Comparison of ENCODE assay signal across 8 cellular contexts in genomic region chr12:48787791-48788521, GRCh38. TPM values are rescaled to one million over a fixed set of nuclear protein-coding genes. Genes with fewer than 3 reads are reported as not detected.
A peak's percentile ranks its signal among the peaks of the same experiment; 100 is the strongest.
DNase-seq lines count a peak whose midpoint lies in the region; ATAC-seq and TF ChIP-seq lines count a peak whose summit lies in the region.

No MANE protein-coding gene starts in this region.

- POLR2A ChIA-PET in Caco-2 (lab: Charles Lee), result interaction anchor here (0.5 kb wide), 1 partner anchor 117 kb away, joined by 3 read pairs; no protein-coding TSS in a partner anchor

- H3K4me3 Mint-ChIP-seq in Caco-2 (ENCODE audit: unreplicated experiment), result peak overlapping the region; percentile 84
- H3K4me3 Mint-ChIP-seq in progenitor cell of endocrine pancreas (ENCODE audit: low read depth), result peak overlapping the region; percentile 94

- intact Hi-C loops in Caco-2 (cut with micrococcal nuclease; ENCODE audit: unreplicated experiment), result no loop called here

- DNase-seq in Caco-2, result no peak
- DNase-seq in cardiac muscle cell (ENCODE audit: low read depth in 1 of 2, low spot score in 1 of 2), result no peak
- DNase-seq in progenitor cell of endocrine pancreas (ENCODE audit: low spot score, unreplicated experiment), result no peak
- DNase-seq in HK-2 (ENCODE audit: unreplicated experiment), result no peak
- DNase-seq in NCI-H1694 treated with DMSO at 0.1 percent for 48 hours (lab: John Stamatoyannopoulos, UW), result no peak

- H3K27ac ChIP-seq in cardiac muscle cell, result peak overlapping the region; percentile 75

- H3K4me1 ChIP-seq in Caco-2 (peaks cover 29% of the 10 kb centered on the region), cardiac muscle cell (ENCODE audit: low read depth) (peaks cover 18% of the 10 kb centered on the region)

- no peaks in the 10 kb centered on the region for H3K27me3 ChIP-seq in Caco-2 (replicated peaks; ENCODE audit: control insufficient read depth, insufficient read depth, low read length)
- H3K27me3 ChIP-seq in cardiac muscle cell, result no peaks in the 10 kb centered on the region

- peak overlapping the region; percentile 91 for H3K27ac Mint-ChIP-seq in Caco-2 (ENCODE audit: unreplicated experiment)
- peak overlapping the region; percentile 96 for H3K27ac Mint-ChIP-seq in progenitor cell of endocrine pancreas

- BruUV-seq in Caco-2 (replicated peaks; lab: Mats Ljungman, UMichigan), result no TSS peak

- H3K36me3 Mint-ChIP-seq in Caco-2 (ENCODE audit: insufficient read depth, unreplicated experiment) (peaks cover 30% of the 10 kb centered on the region), progenitor cell of endocrine pancreas (ENCODE audit: insufficient read depth) (peaks cover 3% of the 10 kb centered on the region)

- H3K9me3 ChIP-seq in Caco-2, result no peaks in the 10 kb centered on the region
- no peaks in the 10 kb centered on the region for H3K9me3 ChIP-seq in cardiac muscle cell (ENCODE audit: low read depth)

- ATAC-seq in HG02798 (IDR thresholded peaks at IDR 0.05; ENCODE audit: poor library complexity, unreplicated experiment) (no peak), HG03159 (IDR thresholded peaks at IDR 0.05; ENCODE audit: unreplicated experiment) (no peak)

- CTCF ChIA-PET in Caco-2 (lab: Charles Lee), result interaction anchor here (0.6 to 1.9 kb wide), 3 partner anchors 9 to 65 kb away, joined by 3 to 10 read pairs (median 5); no protein-coding TSS in a partner anchor

- H3K4me1 Mint-ChIP-seq in Caco-2 (ENCODE audit: low read depth, unreplicated experiment), result peaks cover 13% of the 10 kb centered on the region
- peaks cover 33% of the 10 kb centered on the region for H3K4me1 Mint-ChIP-seq in progenitor cell of endocrine pancreas (ENCODE audit: low read depth)

- peaks cover 2% of the 10 kb centered on the region; the same call in 1 of the 2 replicates for H3K36me3 ChIP-seq in Caco-2 (ENCODE audit: control insufficient read depth, insufficient read depth, low read length)
- H3K36me3 ChIP-seq in cardiac muscle cell, result no peaks in the 10 kb centered on the region

- H3K27me3 Mint-ChIP-seq in Caco-2 (ENCODE audit: insufficient read depth, unreplicated experiment), result no peaks in the 10 kb centered on the region
- no peaks in the 10 kb centered on the region for H3K27me3 Mint-ChIP-seq in progenitor cell of endocrine pancreas

- H3K4me3 ChIP-seq in Caco-2 (ENCODE audit: low read depth, low read length) (peak overlapping the region; percentile 88), WI38 (ENCODE audit: low read depth, low read length) (peak overlapping the region; percentile 84), cardiac muscle cell (peak overlapping the region; percentile 82)

- TF ChIP-seq CTCF in Caco-2 (IDR thresholded peaks at IDR 0.05; ENCODE audit: insufficient read depth in 1 of 2, low read depth in 1 of 2, low read length in 1 of 2, severe bottlenecking in 1 of 2, unreplicated experiment in 1 of 2) (no peak), WI38 (IDR thresholded peaks at IDR 0.05; ENCODE audit: low read depth, low read length) (no peak), cardiac muscle cell (IDR thresholded peaks at IDR 0.05; ENCODE audit: low read depth, low read length) (no peak), progenitor cell of endocrine pancreas (IDR thresholded peaks at IDR 0.05; ENCODE audit: unreplicated experiment) (no peak)

- H3K9me3 Mint-ChIP-seq in Caco-2 (ENCODE audit: unreplicated experiment) (no peaks in the 10 kb centered on the region), progenitor cell of endocrine pancreas (ENCODE audit: low read depth) (no peaks in the 10 kb centered on the region)

RNA-seq across cellular contexts. Expression of gene ADCY6, which starts 0.9 kb away (rescaled TPM):
- 89.8 and 92.9 TPM in 2 replicates for total RNA-seq in Caco-2 (2022)
- total RNA-seq in cardiac muscle cell, result 51.1 and 60.1 TPM in 2 replicates
- 38.1 and 50.3 TPM in 2 replicates for polyA plus RNA-seq in cardiac muscle cell
- total RNA-seq in progenitor cell of endocrine pancreas, result 120 and 128 TPM in 2 replicates

RNA-seq across cellular contexts. Expression of gene CACNB3, which starts 30.3 kb away (rescaled TPM):
- total RNA-seq in Caco-2 (2022) (20.4 and 28.2 TPM in 2 replicates), cardiac muscle cell (19.2 and 21.9 TPM in 2 replicates), progenitor cell of endocrine pancreas (72.3 and 73.9 TPM in 2 replicates)
- 20.0 and 23.6 TPM in 2 replicates for polyA plus RNA-seq in cardiac muscle cell
